Comparison of ENCODE assay signal across 22 cellular contexts in the genomic region with DNA sequence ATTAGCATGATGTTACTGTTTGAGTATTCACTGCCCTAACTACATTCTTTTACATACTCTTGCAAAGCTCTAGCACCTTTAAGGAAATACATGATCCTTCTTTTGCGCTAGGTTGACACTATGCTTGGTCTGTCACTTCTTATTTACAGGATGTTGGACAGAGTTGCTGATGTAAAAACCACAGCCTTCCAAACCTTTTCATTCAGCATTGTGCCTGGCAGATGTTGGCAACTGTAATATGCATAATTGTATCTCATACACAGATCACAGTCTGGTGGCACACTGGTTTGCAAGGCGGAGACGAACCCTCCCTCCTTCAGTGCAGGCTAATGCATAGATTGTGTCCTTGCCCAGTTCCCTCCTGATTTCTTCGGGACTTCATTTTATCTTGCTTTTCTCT.
"Had no signal": no experiment of that assay in that cellular context is flagged by ENCODE, and none has a peak within 500 bp of the region (broad histone marks: within the 10 kb centered on the region; RNA-seq: fewer than 3 reads in every experiment).

No MANE protein-coding gene starts in this region.

- H3K27ac ChIP-seq: HL-60, RWPE1 had no signal

- FAIRE-seq: HTR-8/SVneo, RCC 7860 had no signal

- DNase-seq: KBM-7, MV-4-11, NCI-H1048, NCI-H1105, NCI-H1417, NCI-H1436 treated with DMSO at 0.1 percent for 48 hours, NCI-H187, NCI-H2029, NCI-H2081 treated with DMSO at 0.1 percent for 48 hours, NCI-H2171, NCI-H226, NCI-H446, NCI-H510A, NCI-H524 treated with DMSO at 0.1 percent for 48 hours, NCI-H69, NCI-H774, SHP77, SW 1271 had no signal
